Comparison of ENCODE assay signal across 8 cellular contexts in genomic region chr2:190887089-190887488, GRCh38. TPM values are rescaled to one million over a fixed set of nuclear protein-coding genes. Genes with fewer than 3 reads are reported as not detected.
DNase-seq lines count a peak whose midpoint lies in the region; ATAC-seq, FAIRE-seq and TF ChIP-seq lines count a peak whose summit lies in the region.

No MANE protein-coding gene starts in this region.

- FAIRE-seq in islet of Langerhans (lab: Jason Lieb, UNC), result peak; percentile 99
- no peak for FAIRE-seq in HTR-8/SVneo (lab: Jason Lieb, UNC)

- ATAC-seq in GM18502 (IDR thresholded peaks at IDR 0.05; ENCODE audit: poor library complexity, unreplicated experiment) (peak; percentile 76), GM21529 (IDR thresholded peaks at IDR 0.05; ENCODE audit: unreplicated experiment) (peak; percentile 75), Right ventricle myocardium inferior (no peak)

- peak overlapping the region in 2 of 4 donors; percentile 65 to 86 for H3K4me3 Mint-ChIP-seq in IgD-negative memory B cell

- no peaks in the 10 kb centered on the region for H3K27me3 Mint-ChIP-seq in IgD-negative memory B cell

- TF ChIP-seq POLR2A in erythroblast (IDR thresholded peaks at IDR 0.05; ENCODE audit: low read length), result no peak

- DNase-seq in HK-2 (ENCODE audit: unreplicated experiment) (no peak), Right ventricle myocardium inferior (ENCODE audit: missing footprints) (no peak), HTR-8/SVneo (ENCODE audit: insufficient read length, low spot score) (no peak), erythroblast (lab: John Stamatoyannopoulos, UW) (no peak)

- intact Hi-C loops in Right ventricle myocardium inferior (cut with DNase I), result no loop called here

- no peaks in the 10 kb centered on the region for H3K36me3 Mint-ChIP-seq in IgD-negative memory B cell

- peaks cover 57 to 67% (median 66%) of the 10 kb centered on the region in 3 donors for H3K4me1 Mint-ChIP-seq in IgD-negative memory B cell

- peak overlapping the region in 2 of 3 donors; percentile 13 to 63 for H3K27ac Mint-ChIP-seq in IgD-negative memory B cell

- H3K9me3 Mint-ChIP-seq in IgD-negative memory B cell, result no peaks in the 10 kb centered on the region

RNA-seq across cellular contexts. Expression of gene GLS, which starts 6.5 kb away (rescaled TPM):
- 40.3 TPM for polyA plus RNA-seq in IgD-negative memory B cell
- total RNA-seq in Right ventricle myocardium inferior, result 44.8 TPM
